Comparison of ENCODE assay signal across 33 cellular contexts in the genomic region with DNA sequence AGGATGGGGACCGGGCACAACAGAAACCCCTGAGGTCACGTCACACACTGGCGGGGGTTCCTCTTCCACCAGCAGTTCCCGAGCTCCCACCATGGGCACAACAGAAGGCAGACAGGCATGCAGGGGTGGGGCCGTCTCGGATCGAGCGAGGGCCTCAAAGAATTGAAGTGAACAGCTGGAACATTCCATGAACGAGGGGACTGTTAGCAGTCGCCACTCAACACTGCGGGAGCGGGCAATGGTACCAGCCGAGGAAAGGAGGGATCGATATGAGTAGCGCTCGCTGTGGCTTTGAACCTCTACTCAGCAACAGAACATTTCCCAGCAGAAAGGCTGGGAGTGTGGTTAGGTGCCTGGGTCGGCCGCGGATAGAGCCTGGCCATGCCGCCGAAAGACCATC. TPM values are rescaled to one million over a fixed set of nuclear protein-coding genes. Genes with fewer than 3 reads are reported as not detected.
"Had no signal": no experiment of that assay in that cellular context is flagged by ENCODE, and none has a peak within 500 bp of the region (broad histone marks: within the 10 kb centered on the region; RNA-seq: fewer than 3 reads in every experiment).

No MANE protein-coding gene starts in this region.

- H3K27me3 Mint-ChIP-seq: naive thymus-derived CD8-positive, alpha-beta T cell; stimulated activated memory B cell treated with anti-CD40 and anti-IgM and Interleukin-4, amounts not matched to agents 10 μg/mL and 1 μg/mL and 100 μg/mL, for 72 hours; type B pancreatic cell had no signal

- H3K9me3 ChIP-seq: esophagus muscularis mucosa, gastroesophageal sphincter, heart left ventricle, left lung, mucosa of descending colon, prostate gland, sigmoid colon, spleen, testis, tibial artery had no signal

- H3K4me2 ChIP-seq: hepatocyte had no signal

- H3K27ac ChIP-seq: dorsolateral prefrontal cortex, epithelial cell of prostate, esophagus muscularis mucosa, foreskin keratinocyte, gastroesophageal sphincter, heart left ventricle, hepatocyte, left lung, prostate gland, sigmoid colon, skin epidermis, spleen, testis, tibial artery had no signal

- H3K27ac Mint-ChIP-seq: mesothelial cell of epicardium; naive thymus-derived CD8-positive, alpha-beta T cell; stimulated activated memory B cell treated with anti-CD40 and anti-IgM and Interleukin-4, amounts not matched to agents 10 μg/mL and 1 μg/mL and 100 μg/mL, for 72 hours; type B pancreatic cell had no signal

- DNase-seq: cerebellar nuclear complex; dorsolateral prefrontal cortex; effector CD4-positive, alpha-beta T cell; foreskin keratinocyte; heart left ventricle; left cardiac atrium; left lung; mesenchymal stem cell; mucosa of descending colon; naive thymus-derived CD8-positive, alpha-beta T cell; sigmoid colon; spleen; stimulated activated CD4-positive, alpha-beta T cell treated with anti-CD3 and anti-CD28 coated beads, Interleukin-4, amount 100 ng/mL, for 4 hours; stimulated activated naive CD8-positive, alpha-beta T cell treated with anti-CD3 and anti-CD28 coated beads, Interleukin-15, Interleukin-2, amounts not matched to agents 100 U/mL and 50 U/mL, for 24 hours; substantia nigra; testis; tibial artery had no signal

- H3K27me3 ChIP-seq: dorsolateral prefrontal cortex, esophagus muscularis mucosa, foreskin keratinocyte, gastroesophageal sphincter, heart left ventricle, hepatocyte, left lung, sigmoid colon, spleen, testis, tibial artery had no signal

- H3K4me1 ChIP-seq: foreskin keratinocyte had no signal

- H3K4me3 Mint-ChIP-seq: mesothelial cell of epicardium; naive thymus-derived CD8-positive, alpha-beta T cell; stimulated activated memory B cell treated with anti-CD40 and anti-IgM and Interleukin-4, amounts not matched to agents 10 μg/mL and 1 μg/mL and 100 μg/mL, for 72 hours; type B pancreatic cell had no signal

- H2AFZ ChIP-seq: hepatocyte had no signal

- H3K9me3 Mint-ChIP-seq: mesothelial cell of epicardium; naive thymus-derived CD8-positive, alpha-beta T cell; stimulated activated memory B cell treated with anti-CD40 and anti-IgM and Interleukin-4, amounts not matched to agents 10 μg/mL and 1 μg/mL and 100 μg/mL, for 72 hours; type B pancreatic cell had no signal

RNA-seq across cellular contexts. Expression of gene AATK, which starts 51.5 kb away (rescaled TPM):
- total RNA-seq: osteocyte had no signal

RNA-seq across cellular contexts. Expression of gene PVALEF, which starts 52.2 kb away (rescaled TPM):
- total RNA-seq: esophagus muscularis mucosa; fibroblast of lung; foreskin keratinocyte; gastroesophageal sphincter; heart left ventricle; hepatocyte; kidney epithelial cell; left cardiac atrium; left lung; lower leg skin; lung microvascular endothelial cell; mucosa of descending colon; naive thymus-derived CD8-positive, alpha-beta T cell; osteocyte; prostate gland; right cardiac atrium; sigmoid colon; spleen; testis; urinary bladder had no signal
